ENCODE assay signal across 21 cellular contexts in the genomic region with DNA sequence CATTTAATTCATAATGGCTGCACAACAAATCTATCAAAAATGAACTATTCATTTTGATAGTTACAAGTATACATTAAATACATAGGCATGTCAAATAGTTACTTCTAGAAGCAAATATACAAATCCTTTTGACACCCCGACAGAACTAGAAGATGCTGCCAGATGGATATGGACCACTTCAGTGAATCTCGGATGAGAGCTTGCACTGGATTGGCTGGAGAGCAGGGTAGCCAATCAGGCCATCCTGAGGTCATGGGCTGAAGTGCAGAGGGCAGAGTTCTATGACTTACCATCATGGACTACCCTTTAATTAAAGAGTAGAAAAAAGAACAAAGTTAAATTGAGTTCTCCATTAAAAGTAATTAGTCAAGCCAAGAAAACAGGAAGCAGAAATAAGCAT. TPM values are rescaled to one million over a fixed set of nuclear protein-coding genes. Genes with fewer than 3 reads are reported as not detected.
DNase-seq lines count a peak whose midpoint lies in the region; ATAC-seq and TF ChIP-seq lines count a peak whose summit lies in the region.
"Had no signal": no experiment of that assay in that cellular context is flagged by ENCODE, and none has a peak within 500 bp of the region (broad histone marks: within the 10 kb centered on the region; RNA-seq: fewer than 3 reads in every experiment).

No MANE protein-coding gene starts in this region.

- H3K9me3 ChIP-seq in mesenchymal stem cell (ENCODE audit: control insufficient read depth, low read length): no peaks in the 10 kb centered on the region
- H3K9me3 ChIP-seq: BLaER1 treated with 17β-estradiol and CSF1 and Interleukin-3, amounts not matched to agents 10 nM and 100 nM; HAP-1; spleen; tibial artery had no signal

- DNase-seq in DMS 273 (lab: John Stamatoyannopoulos, UW; ENCODE audit: unreplicated experiment): peak; percentile 26
- DNase-seq in DMS 273 treated with DMSO at 0.1 percent for 48 hours (lab: John Stamatoyannopoulos, UW): no peak
- no peak for DNase-seq in GM23338 (ENCODE audit: low spot score)
- no peak for DNase-seq in activated naive CD8-positive, alpha-beta T cell treated with anti-CD3 and anti-CD28 coated beads for 36 hours
- DNase-seq in mesenchymal stem cell: peak; percentile 49
- DNase-seq in GM13976 (ENCODE audit: low spot score): no peak
- DNase-seq in midbrain (lab: John Stamatoyannopoulos, UW): no peak
- DNase-seq in osteocyte (ENCODE audit: extremely low spot score, unreplicated experiment): no peak
- DNase-seq: DMS79, dorsolateral prefrontal cortex, NCI-H1105 treated with DMSO at 0.1 percent for 48 hours, NCI-H2171 treated with DMSO at 0.1 percent for 48 hours, spleen, tibial artery had no signal

- peaks cover 95% of the 10 kb centered on the region for H3K36me3 Mint-ChIP-seq in GM23338 (ENCODE audit: low read depth)
- H3K36me3 Mint-ChIP-seq in activated naive CD8-positive, alpha-beta T cell treated with anti-CD3 and anti-CD28 coated beads for 36 hours: peaks cover 64% of the 10 kb centered on the region
- H3K36me3 Mint-ChIP-seq in osteocyte (ENCODE audit: unreplicated experiment): peaks cover 83% of the 10 kb centered on the region

- no peak overlapping the region for H4K91ac ChIP-seq in mesenchymal stem cell (ENCODE audit: low read length)

- H3K79me1 ChIP-seq in mesenchymal stem cell (replicated peaks; ENCODE audit: low read length, poor library complexity, severe bottlenecking): peaks cover 1% of the 10 kb centered on the region

- H3K4me1 Mint-ChIP-seq in GM23338 (peaks cover 10% of the 10 kb centered on the region; the same call in 2 of the 3 replicates), osteocyte (ENCODE audit: unreplicated experiment) (peaks cover 23% of the 10 kb centered on the region)
- peaks cover 53% of the 10 kb centered on the region for H3K4me1 Mint-ChIP-seq in activated naive CD8-positive, alpha-beta T cell treated with anti-CD3 and anti-CD28 coated beads for 36 hours

- no peaks in the 10 kb centered on the region for H3K27me3 ChIP-seq in GM23338 (ENCODE audit: insufficient read depth)
- no peaks in the 10 kb centered on the region for H3K27me3 ChIP-seq in mesenchymal stem cell (ENCODE audit: control insufficient read depth in 1 of 2, insufficient read depth in 1 of 2, low read length in 2 of 2)
- H3K27me3 ChIP-seq: BLaER1 treated with 17β-estradiol and CSF1 and Interleukin-3, amounts not matched to agents 10 nM and 100 nM; dorsolateral prefrontal cortex; spleen; tibial artery had no signal

- no peak overlapping the region for H3K14ac ChIP-seq in mesenchymal stem cell (ENCODE audit: low read length in 2 of 2)

- H4K20me1 ChIP-seq in GM23338 (replicated peaks; ENCODE audit: insufficient read depth): peaks cover 51% of the 10 kb centered on the region

- no peak overlapping the region for H3K9ac ChIP-seq in mesenchymal stem cell (ENCODE audit: low read length)
- H3K9ac ChIP-seq: BLaER1 treated with 17β-estradiol and CSF1 and Interleukin-3, amounts not matched to agents 10 nM and 100 nM had no signal

- H3F3A ChIP-seq in GM23338 (replicated peaks; ENCODE audit: low read depth): peaks cover 12% of the 10 kb centered on the region; the same call in 1 of the 2 replicates

- no peak overlapping the region for H2AFZ ChIP-seq in GM23338
- no peak overlapping the region for H2AFZ ChIP-seq in mesenchymal stem cell (ENCODE audit: low read depth, low read length)

- no peak overlapping the region for H3K18ac ChIP-seq in mesenchymal stem cell (ENCODE audit: low read depth in 1 of 2, low read length in 2 of 2)

- H4K8ac ChIP-seq in mesenchymal stem cell (ENCODE audit: low read length): no peak overlapping the region

- no peaks in the 10 kb centered on the region for H3K9me2 ChIP-seq in GM23338 (ENCODE audit: insufficient read depth)

- H2BK12ac ChIP-seq in mesenchymal stem cell (ENCODE audit: low read length in 2 of 2): no peak overlapping the region

- no peak overlapping the region for H3K4me3 ChIP-seq in GM23338
- no peak overlapping the region for H3K4me3 ChIP-seq in mesenchymal stem cell (ENCODE audit: insufficient read depth in 1 of 2, low read depth in 1 of 2, low read length in 2 of 2)
- H3K4me3 ChIP-seq: BLaER1 treated with 17β-estradiol and CSF1 and Interleukin-3, amounts not matched to agents 10 nM and 100 nM; dorsolateral prefrontal cortex; HAP-1; spleen; tibial artery had no signal

- no peak overlapping the region for H3K27ac Mint-ChIP-seq in GM23338
- peak overlapping the region; percentile 68 for H3K27ac Mint-ChIP-seq in activated naive CD8-positive, alpha-beta T cell treated with anti-CD3 and anti-CD28 coated beads for 36 hours
- no peak overlapping the region for H3K27ac Mint-ChIP-seq in osteocyte (ENCODE audit: unreplicated experiment)
- H3K27ac Mint-ChIP-seq: stimulated activated memory B cell treated with anti-CD40 and anti-IgM and Interleukin-4, amounts not matched to agents 10 μg/mL and 1 μg/mL and 100 μg/mL, for 72 hours had no signal

- H3K79me2 ChIP-seq in GM23338 (replicated peaks; ENCODE audit: insufficient read depth): peaks cover 44% of the 10 kb centered on the region

- no peak overlapping the region for H2AK5ac ChIP-seq in mesenchymal stem cell (ENCODE audit: low read length, severe bottlenecking)

- no peaks in the 10 kb centered on the region for H3K27me3 Mint-ChIP-seq in GM23338 (ENCODE audit: insufficient read depth, low read depth, poor library complexity)
- no peaks in the 10 kb centered on the region for H3K27me3 Mint-ChIP-seq in activated naive CD8-positive, alpha-beta T cell treated with anti-CD3 and anti-CD28 coated beads for 36 hours
- H3K27me3 Mint-ChIP-seq in osteocyte (ENCODE audit: unreplicated experiment): no peaks in the 10 kb centered on the region
- H3K27me3 Mint-ChIP-seq: stimulated activated memory B cell treated with anti-CD40 and anti-IgM and Interleukin-4, amounts not matched to agents 10 μg/mL and 1 μg/mL and 100 μg/mL, for 72 hours had no signal

- H3K27ac ChIP-seq in GM23338 (ENCODE audit: low read depth): no peak overlapping the region
- no peak overlapping the region for H3K27ac ChIP-seq in mesenchymal stem cell (ENCODE audit: low read length, poor library complexity, severe bottlenecking)
- H3K27ac ChIP-seq: 22Rv1; BLaER1 treated with 17β-estradiol and CSF1 and Interleukin-3, amounts not matched to agents 10 nM and 100 nM; tibial artery had no signal

- H3K4me3 Mint-ChIP-seq in GM23338 (no peak overlapping the region), osteocyte (ENCODE audit: unreplicated experiment) (no peak overlapping the region)
- H3K4me3 Mint-ChIP-seq in activated naive CD8-positive, alpha-beta T cell treated with anti-CD3 and anti-CD28 coated beads for 36 hours: no peak overlapping the region
- H3K4me3 Mint-ChIP-seq: stimulated activated memory B cell treated with anti-CD40 and anti-IgM and Interleukin-4, amounts not matched to agents 10 μg/mL and 1 μg/mL and 100 μg/mL, for 72 hours had no signal

- no peak overlapping the region for H3K4ac ChIP-seq in mesenchymal stem cell (ENCODE audit: low read depth in 1 of 2, low read length in 2 of 2)

- H3K9me3 Mint-ChIP-seq in GM23338 (no peaks in the 10 kb centered on the region), osteocyte (ENCODE audit: unreplicated experiment) (no peaks in the 10 kb centered on the region)
- no peaks in the 10 kb centered on the region for H3K9me3 Mint-ChIP-seq in activated naive CD8-positive, alpha-beta T cell treated with anti-CD3 and anti-CD28 coated beads for 36 hours
- H3K9me3 Mint-ChIP-seq: activated naive CD4-positive, alpha-beta T cell treated with anti-CD3 and anti-CD28 coated beads, Interleukin-2, amount 50 U/mL, for 72 hours; stimulated activated memory B cell treated with anti-CD40 and anti-IgM and Interleukin-4, amounts not matched to agents 10 μg/mL and 1 μg/mL and 100 μg/mL, for 72 hours had no signal

- H3K23ac ChIP-seq in mesenchymal stem cell (ENCODE audit: low read length in 2 of 2): no peak overlapping the region

- H2BK5ac ChIP-seq in mesenchymal stem cell (ENCODE audit: low read depth, low read length, poor library complexity, severe bottlenecking): no peak overlapping the region

- in situ Hi-C loops in GM13976 (cut with MboI; ENCODE audit: low sequenced_read_pairs, unreplicated experiment): no loop called here

- H2BK120ac ChIP-seq in mesenchymal stem cell (ENCODE audit: low read depth, low read length): no peak overlapping the region

- 92% methylated on average over 2 of the region's 2 CpGs for WGBS in mesenchymal stem cell

- TF ChIP-seq CTCF in GM23338 (conservative IDR thresholded peaks at IDR 0.05; ENCODE audit: low read depth in 2 of 2): no peak
- TF ChIP-seq CTCF in GM13976 (IDR thresholded peaks at IDR 0.05; ENCODE audit: borderline replicate concordance, control extremely low read depth, extremely low read depth, insufficient read depth, missing control alignments): no peak
- TF ChIP-seq CTCF in osteocyte (IDR thresholded peaks at IDR 0.05): no peak

- H3K4me2 ChIP-seq in GM23338 (no peak overlapping the region), mesenchymal stem cell (ENCODE audit: low read length, poor library complexity, severe bottlenecking) (no peak overlapping the region)

- H3K4me1 ChIP-seq in GM23338 (ENCODE audit: insufficient read depth): peaks cover 8% of the 10 kb centered on the region; the same call in 1 of the 2 replicates
- H3K4me1 ChIP-seq in mesenchymal stem cell (ENCODE audit: control insufficient read depth, insufficient read depth, low read depth, low read length): no peaks in the 10 kb centered on the region

- H3K36me3 ChIP-seq in GM23338 (ENCODE audit: insufficient read depth) (peaks cover 99% of the 10 kb centered on the region), mesenchymal stem cell (ENCODE audit: control insufficient read depth in 1 of 2, insufficient read depth in 2 of 2, low read depth in 1 of 2, low read length in 2 of 2) (peaks cover 7 to 100% of the 10 kb centered on the region in 2 experiments)

- no peak overlapping the region for H2BK15ac ChIP-seq in mesenchymal stem cell (ENCODE audit: low read depth, poor library complexity, severe bottlenecking)

- ATAC-seq in GM23338: peak; percentile 58
- ATAC-seq: activated naive CD4-positive, alpha-beta T cell treated with anti-CD3 and anti-CD28 coated beads, Interleukin-2, amount 50 U/mL, for 72 hours; esophagus mucosa; Right ventricle myocardium inferior; stimulated activated memory B cell treated with anti-CD40 and anti-IgM and Interleukin-4, amounts not matched to agents 10 μg/mL and 1 μg/mL and 100 μg/mL, for 72 hours had no signal

RNA-seq across cellular contexts. Expression of a gene that starts 8.3 kb away (rescaled TPM):
- total RNA-seq in GM23338 (2014; rRNA removed; shearing (Covaris generic)): 86.9 and 134 TPM in 2 replicates
- polyA plus RNA-seq in GM23338 (2016; fragmentation: Nextera tagmentation; extraction: Ambion mirVana): 96.2 and 108 TPM in 2 replicates
- total RNA-seq in activated naive CD8-positive, alpha-beta T cell treated with anti-CD3 and anti-CD28 coated beads for 36 hours: 100 to 1,000 TPM; 139 to 156 TPM
- polyA plus RNA-seq in mesenchymal stem cell (2013, experiment 1 of 2): 87.8 TPM
- 78.4 TPM for polyA plus RNA-seq in mesenchymal stem cell (2013, experiment 2 of 2)
- total RNA-seq in osteocyte: 93.0 and 116 TPM in 2 replicates

Comparison
In these comparisons a context has a peak if more than half of its experiments do, and no peak if none do; other contexts are left out.
1. DNase-seq: peak in DMS 273 (single experiment) and mesenchymal stem cell (single experiment); none in DMS 273 treated with DMSO at 0.1 percent for 48 hours (single experiment), GM23338 (single experiment), activated naive CD8-positive, alpha-beta T cell treated with anti-CD3 and anti-CD28 coated beads for 36 hours (single experiment), GM13976 (single experiment), midbrain (single experiment) and osteocyte (single experiment).